Comparison of ENCODE assay signal across 4 cellular contexts in the genomic region with DNA sequence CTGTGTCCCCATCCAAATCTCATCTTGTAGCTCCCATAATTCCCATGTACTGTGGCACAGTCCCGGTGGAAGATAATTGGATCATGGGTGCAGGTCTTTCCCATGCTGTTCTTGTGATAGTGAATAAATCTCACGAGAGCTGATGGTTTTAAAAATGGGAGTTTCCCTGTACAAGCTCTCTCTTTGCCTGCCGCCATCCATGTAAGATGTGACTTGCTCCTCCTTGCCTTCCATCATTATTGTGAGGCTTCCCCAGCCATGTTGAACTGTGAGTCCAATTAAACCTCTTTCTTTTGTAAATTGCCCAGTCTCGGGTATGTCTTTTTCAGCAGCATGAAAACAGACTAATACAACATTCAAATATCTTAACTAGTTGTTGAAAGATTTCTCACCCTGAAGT. TPM values are rescaled to one million over a fixed set of nuclear protein-coding genes. Genes with fewer than 3 reads are reported as not detected.
"Had no signal": no experiment of that assay in that cellular context is flagged by ENCODE, and none has a peak within 500 bp of the region (broad histone marks: within the 10 kb centered on the region; RNA-seq: fewer than 3 reads in every experiment).

No MANE protein-coding gene starts in this region.

RNA-seq across cellular contexts. Expression of a gene that starts 10.8 kb away (rescaled TPM):
- total RNA-seq: LHCN-M2, M059J, MCF 10A had no signal

RNA-seq across cellular contexts. Expression of a gene that starts 32.8 kb away (rescaled TPM):
- total RNA-seq: LHCN-M2, M059J, MCF 10A, NCI-H460 had no signal
